Comparison of ENCODE assay signal across 1 cellular context in genomic region chr5:179404321-179405053, GRCh38.
TF ChIP-seq lines count a peak whose summit lies in the region.

No MANE protein-coding gene starts in this region.

TF ChIP-seq in K562, 482 proteins besides CTCF, POLR2A, EP300 and RAD21 (continued from another document):
- TF ChIP-seq, protein P1, sequence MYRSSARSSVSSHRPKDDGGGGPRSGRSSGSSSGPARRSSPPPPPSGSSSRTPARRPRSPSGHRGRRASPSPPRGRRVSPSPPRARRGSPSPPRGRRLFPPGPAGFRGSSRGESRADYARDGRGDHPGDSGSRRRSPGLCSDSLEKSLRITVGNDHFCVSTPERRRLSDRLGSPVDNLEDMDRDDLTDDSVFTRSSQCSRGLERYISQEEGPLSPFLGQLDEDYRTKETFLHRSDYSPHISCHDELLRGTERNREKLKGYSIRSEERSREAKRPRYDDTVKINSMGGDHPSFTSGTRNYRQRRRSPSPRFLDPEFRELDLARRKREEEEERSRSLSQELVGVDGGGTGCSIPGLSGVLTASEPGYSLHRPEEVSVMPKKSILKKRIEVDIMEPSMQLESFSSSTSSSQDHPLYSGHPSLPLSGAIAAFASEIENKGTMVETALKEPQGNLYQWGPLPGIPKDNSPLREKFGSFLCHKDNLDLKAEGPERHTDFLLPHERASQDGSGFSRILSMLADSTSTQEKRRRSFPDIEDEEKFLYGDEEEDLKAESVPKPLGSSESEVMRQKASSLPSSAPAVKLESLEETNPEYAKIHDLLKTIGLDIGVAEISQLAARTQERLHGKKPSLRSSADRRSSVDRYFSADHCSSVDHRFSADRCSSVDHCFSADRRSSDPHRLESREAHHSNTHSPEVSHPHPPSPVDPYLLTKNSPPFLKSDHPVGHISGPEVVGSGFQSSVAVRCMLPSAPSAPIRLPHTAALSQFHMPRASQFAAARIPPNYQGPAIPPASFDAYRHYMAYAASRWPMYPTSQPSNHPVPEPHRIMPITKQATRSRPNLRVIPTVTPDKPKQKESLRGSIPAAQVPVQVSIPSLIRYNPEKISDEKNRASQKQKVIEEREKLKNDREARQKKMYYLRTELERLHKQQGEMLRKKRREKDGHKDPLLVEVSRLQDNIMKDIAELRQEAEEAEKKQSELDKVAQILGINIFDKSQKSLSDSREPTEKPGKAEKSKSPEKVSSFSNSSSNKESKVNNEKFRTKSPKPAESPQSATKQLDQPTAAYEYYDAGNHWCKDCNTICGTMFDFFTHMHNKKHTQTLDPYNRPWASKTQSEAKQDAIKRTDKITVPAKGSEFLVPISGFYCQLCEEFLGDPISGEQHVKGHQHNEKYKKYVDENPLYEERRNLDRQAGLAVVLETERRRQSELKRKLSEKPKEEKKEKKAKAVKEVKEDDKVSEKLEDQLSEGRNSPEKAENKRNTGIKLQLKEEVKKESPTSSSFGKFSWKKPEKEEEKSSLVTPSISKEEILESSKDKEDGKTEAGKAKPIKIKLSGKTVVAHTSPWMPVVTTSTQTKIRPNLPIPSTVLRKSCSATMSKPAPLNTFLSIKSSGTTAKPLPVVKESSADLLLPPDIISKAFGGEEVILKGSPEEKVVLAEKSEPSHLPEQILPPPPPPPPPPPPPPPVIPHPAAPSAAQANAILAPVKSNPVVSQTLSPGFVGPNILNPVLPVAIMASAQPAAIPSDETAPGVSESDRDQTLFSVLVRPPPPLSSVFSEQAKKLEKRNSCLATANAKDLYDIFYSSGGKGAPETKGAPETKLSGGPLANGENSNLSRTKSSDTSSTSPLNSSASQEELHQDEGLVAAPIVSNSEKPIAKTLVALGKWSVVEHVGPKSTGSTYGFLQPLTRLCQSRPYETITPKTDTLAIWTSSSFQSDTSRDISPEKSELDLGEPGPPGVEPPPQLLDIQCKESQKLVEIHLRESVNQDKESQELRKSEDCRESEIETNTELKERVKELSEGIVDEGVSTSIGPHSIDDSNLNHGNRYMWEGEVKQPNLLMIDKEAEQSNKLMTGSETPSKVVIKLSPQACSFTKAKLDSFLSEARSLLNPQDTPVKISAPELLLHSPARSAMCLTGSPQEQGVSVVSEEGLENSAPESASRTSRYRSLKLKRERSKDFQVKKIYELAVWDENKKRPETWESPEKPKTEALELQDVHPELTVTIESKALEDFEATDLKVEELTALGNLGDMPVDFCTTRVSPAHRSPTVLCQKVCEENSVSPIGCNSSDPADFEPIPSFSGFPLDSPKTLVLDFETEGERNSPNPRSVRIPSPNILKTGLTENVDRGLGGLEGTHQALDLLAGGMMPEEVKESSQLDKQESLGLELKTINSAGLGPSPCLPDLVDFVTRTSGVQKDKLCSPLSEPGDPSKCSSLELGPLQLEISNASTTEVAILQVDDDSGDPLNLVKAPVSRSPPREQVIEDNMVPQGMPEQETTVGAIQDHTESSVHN (IDR thresholded peaks at IDR 0.05; ENCODE audit: borderline replicate concordance in 1 of 2, low read depth in 1 of 2): no peak
- TF ChIP-seq RBBP5 (IDR thresholded peaks at IDR 0.05; ENCODE audit: borderline replicate concordance, insufficient read depth, low read length, poor library complexity, severe bottlenecking): no peak
- no peak for TF ChIP-seq SPI1 (IDR thresholded peaks at IDR 0.05; ENCODE audit: borderline replicate concordance, low read depth, low read length)
- TF ChIP-seq, protein P2, sequence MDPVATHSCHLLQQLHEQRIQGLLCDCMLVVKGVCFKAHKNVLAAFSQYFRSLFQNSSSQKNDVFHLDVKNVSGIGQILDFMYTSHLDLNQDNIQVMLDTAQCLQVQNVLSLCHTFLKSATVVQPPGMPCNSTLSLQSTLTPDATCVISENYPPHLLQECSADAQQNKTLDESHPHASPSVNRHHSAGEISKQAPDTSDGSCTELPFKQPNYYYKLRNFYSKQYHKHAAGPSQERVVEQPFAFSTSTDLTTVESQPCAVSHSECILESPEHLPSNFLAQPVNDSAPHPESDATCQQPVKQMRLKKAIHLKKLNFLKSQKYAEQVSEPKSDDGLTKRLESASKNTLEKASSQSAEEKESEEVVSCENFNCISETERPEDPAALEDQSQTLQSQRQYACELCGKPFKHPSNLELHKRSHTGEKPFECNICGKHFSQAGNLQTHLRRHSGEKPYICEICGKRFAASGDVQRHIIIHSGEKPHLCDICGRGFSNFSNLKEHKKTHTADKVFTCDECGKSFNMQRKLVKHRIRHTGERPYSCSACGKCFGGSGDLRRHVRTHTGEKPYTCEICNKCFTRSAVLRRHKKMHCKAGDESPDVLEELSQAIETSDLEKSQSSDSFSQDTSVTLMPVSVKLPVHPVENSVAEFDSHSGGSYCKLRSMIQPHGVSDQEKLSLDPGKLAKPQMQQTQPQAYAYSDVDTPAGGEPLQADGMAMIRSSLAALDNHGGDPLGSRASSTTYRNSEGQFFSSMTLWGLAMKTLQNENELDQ (CRISPR knock-in tag; IDR thresholded peaks at IDR 0.05; ENCODE audit: borderline replicate concordance): no peak
- TF ChIP-seq, protein P3, sequence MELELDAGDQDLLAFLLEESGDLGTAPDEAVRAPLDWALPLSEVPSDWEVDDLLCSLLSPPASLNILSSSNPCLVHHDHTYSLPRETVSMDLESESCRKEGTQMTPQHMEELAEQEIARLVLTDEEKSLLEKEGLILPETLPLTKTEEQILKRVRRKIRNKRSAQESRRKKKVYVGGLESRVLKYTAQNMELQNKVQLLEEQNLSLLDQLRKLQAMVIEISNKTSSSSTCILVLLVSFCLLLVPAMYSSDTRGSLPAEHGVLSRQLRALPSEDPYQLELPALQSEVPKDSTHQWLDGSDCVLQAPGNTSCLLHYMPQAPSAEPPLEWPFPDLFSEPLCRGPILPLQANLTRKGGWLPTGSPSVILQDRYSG (tag; conservative IDR thresholded peaks at IDR 0.05; ENCODE audit: low read depth): no peak
- TF ChIP-seq, protein P4, sequence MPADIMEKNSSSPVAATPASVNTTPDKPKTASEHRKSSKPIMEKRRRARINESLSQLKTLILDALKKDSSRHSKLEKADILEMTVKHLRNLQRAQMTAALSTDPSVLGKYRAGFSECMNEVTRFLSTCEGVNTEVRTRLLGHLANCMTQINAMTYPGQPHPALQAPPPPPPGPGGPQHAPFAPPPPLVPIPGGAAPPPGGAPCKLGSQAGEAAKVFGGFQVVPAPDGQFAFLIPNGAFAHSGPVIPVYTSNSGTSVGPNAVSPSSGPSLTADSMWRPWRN (IDR thresholded peaks at IDR 0.05; ENCODE audit: low read depth): no peak
